ENCODE assay signal across 11 cellular contexts in genomic region chr14:72715215-72715909, GRCh38.
DNase-seq lines count a peak whose midpoint lies in the region; ATAC-seq and TF ChIP-seq lines count a peak whose summit lies in the region.
"Had no signal": no experiment of that assay in that cellular context is flagged by ENCODE, and none has a peak within 500 bp of the region (broad histone marks: within the 10 kb centered on the region; RNA-seq: fewer than 3 reads in every experiment).

No MANE protein-coding gene starts in this region.

- peaks cover 16% of the 10 kb centered on the region for H3K4me1 Mint-ChIP-seq in activated T-helper 17 cell treated with anti-CD3 and anti-CD28 coated beads, Interleukin-2, amount 50 U/mL, for 72 hours

- intact Hi-C loops in Right ventricle myocardium superior (cut with DNase I), result no loop called here

- peaks cover 4% of the 10 kb centered on the region for H3K4me1 ChIP-seq in parathyroid adenoma

- H3K27ac ChIP-seq in parathyroid adenoma (no peak overlapping the region), brain microvascular endothelial cell (no peak overlapping the region)
- H3K27ac ChIP-seq: PC-9, tibial nerve had no signal

- H3K4me3 ChIP-seq in GM12865 (ENCODE audit: low read depth, low read length) (no peak overlapping the region), parathyroid adenoma (ENCODE audit: low read depth, low read length) (no peak overlapping the region), brain microvascular endothelial cell (ENCODE audit: low read depth, low read length) (no peak overlapping the region)
- H3K4me3 ChIP-seq: PC-9, tibial nerve had no signal

- peak overlapping the region; percentile 21 for H2AFZ ChIP-seq in parathyroid adenoma
- H2AFZ ChIP-seq: PC-9 had no signal

- H3K9ac ChIP-seq in parathyroid adenoma, result no peak overlapping the region

- no peak overlapping the region for H3K4me2 ChIP-seq in parathyroid adenoma (ENCODE audit: low read length)
- H3K4me2 ChIP-seq: PC-9 had no signal

- TF ChIP-seq CTCF in GM12865 (IDR thresholded peaks at IDR 0.05; ENCODE audit: insufficient read depth, low read depth, low read length, missing control alignments) (no peak), parathyroid adenoma (IDR thresholded peaks at IDR 0.05) (no peak), brain microvascular endothelial cell (IDR thresholded peaks at IDR 0.05; ENCODE audit: low read depth, low read length, missing control alignments) (no peak)

- no peak overlapping the region for H3K4me3 Mint-ChIP-seq in activated T-helper 17 cell treated with anti-CD3 and anti-CD28 coated beads, Interleukin-2, amount 50 U/mL, for 72 hours

- in situ Hi-C loops in brain microvascular endothelial cell (cut with HindIII; ENCODE audit: low pct_ligation_motif_present, low sequenced_read_pairs), result no loop called here

- peak; percentile 36 for DNase-seq in GM12865 (ENCODE audit: low read depth)
- DNase-seq in Kasumi-1 (lab: John Stamatoyannopoulos, UW), result peak; percentile 12 to 14
- peak; percentile 65 for DNase-seq in Right ventricle myocardium superior
- no peak for DNase-seq in SW480 (ENCODE audit: low spot score)
- DNase-seq in NK-92 treated with Interleukin-12 subunit alpha and Interleukin-12 subunit beta, amount 100 ng/mL, for 24 hours (lab: John Stamatoyannopoulos, UW), result no peak
- no peak for DNase-seq in brain microvascular endothelial cell
- DNase-seq: NCI-H187 treated with DMSO at 0.1 percent for 48 hours, PC-9 had no signal

- H3K36me3 ChIP-seq in parathyroid adenoma (ENCODE audit: control insufficient read depth, insufficient read depth, low read length) (no peaks in the 10 kb centered on the region), brain microvascular endothelial cell (replicated peaks) (peaks cover 2% of the 10 kb centered on the region)
- H3K36me3 ChIP-seq: tibial nerve had no signal

- H3K9me3 ChIP-seq in parathyroid adenoma (ENCODE audit: control insufficient read depth, low read length), result no peaks in the 10 kb centered on the region
- H3K9me3 ChIP-seq: tibial nerve had no signal

- no peaks in the 10 kb centered on the region for H3K27me3 Mint-ChIP-seq in activated T-helper 17 cell treated with anti-CD3 and anti-CD28 coated beads, Interleukin-2, amount 50 U/mL, for 72 hours

- H3K27ac Mint-ChIP-seq in activated T-helper 17 cell treated with anti-CD3 and anti-CD28 coated beads, Interleukin-2, amount 50 U/mL, for 72 hours, result no peak overlapping the region

- no peaks in the 10 kb centered on the region for H3K36me3 Mint-ChIP-seq in activated T-helper 17 cell treated with anti-CD3 and anti-CD28 coated beads, Interleukin-2, amount 50 U/mL, for 72 hours (ENCODE audit: low read depth)

- peak; percentile 88 for ATAC-seq in Right ventricle myocardium superior (ENCODE audit: poor library complexity)
- no peak for ATAC-seq in activated T-helper 17 cell treated with anti-CD3 and anti-CD28 coated beads, Interleukin-2, amount 50 U/mL, for 72 hours (replicated peaks)

- H3K27me3 ChIP-seq in parathyroid adenoma (ENCODE audit: control insufficient read depth, insufficient read depth, low read length), result no peaks in the 10 kb centered on the region
- no peaks in the 10 kb centered on the region for H3K27me3 ChIP-seq in brain microvascular endothelial cell (replicated peaks)
- H3K27me3 ChIP-seq: tibial nerve had no signal

- no peaks in the 10 kb centered on the region for H3K79me2 ChIP-seq in parathyroid adenoma

- no peaks in the 10 kb centered on the region for H3K9me3 Mint-ChIP-seq in activated T-helper 17 cell treated with anti-CD3 and anti-CD28 coated beads, Interleukin-2, amount 50 U/mL, for 72 hours

Comparison
In these comparisons a context has a peak if more than half of its experiments do, and no peak if none do; other contexts are left out.
1. DNase-seq: peak in GM12865 (single experiment), Kasumi-1 (2 of 2) and Right ventricle myocardium superior (single experiment); none in SW480 (single experiment), NK-92 treated with Interleukin-12 subunit alpha and Interleukin-12 subunit beta, amount 100 ng/mL, for 24 hours (single experiment) and brain microvascular endothelial cell (single experiment).